ENCODE assay signal across 11 cellular contexts in genomic region chr17:80751460-80752368, GRCh38.
DNase-seq lines count a peak whose midpoint lies in the region; ATAC-seq and TF ChIP-seq lines count a peak whose summit lies in the region.
"Had no signal": no experiment of that assay in that cellular context is flagged by ENCODE, and none has a peak within 500 bp of the region (broad histone marks: within the 10 kb centered on the region; RNA-seq: fewer than 3 reads in every experiment).

No MANE protein-coding gene starts in this region.

- H3K9me3 Mint-ChIP-seq in activated CD4-positive, alpha-beta T cell treated with anti-CD3 and anti-CD28 coated beads for 36 hours (ENCODE audit: low read depth) = no peaks in the 10 kb centered on the region

- TF ChIP-seq CTCF in transverse colon (IDR thresholded peaks at IDR 0.05) = no peak
- TF ChIP-seq CTCF in heart right ventricle (IDR thresholded peaks at IDR 0.05) = no peak
- no peak for TF ChIP-seq CTCF in GM20000 (IDR thresholded peaks at IDR 0.05; ENCODE audit: extremely low read depth, missing control alignments)

- H3K9me3 ChIP-seq in transverse colon (no peaks in the 10 kb centered on the region), heart right ventricle (no peaks in the 10 kb centered on the region)

- H3K4me3 Mint-ChIP-seq in activated CD4-positive, alpha-beta T cell treated with anti-CD3 and anti-CD28 coated beads for 36 hours = peak overlapping the region; percentile 24
- H3K4me3 Mint-ChIP-seq: B cell had no signal

- 80 to 81% methylated on average over 12 to 20 of the region's 20 CpGs for WGBS in transverse colon (ENCODE audit: low coverage in 1 of 2), 2 donors
- 81 to 85% methylated on average over 20 of the region's 20 CpGs for WGBS in heart right ventricle, 2 donors

- CTCF ChIA-PET in activated CD4-positive, alpha-beta T cell treated with anti-CD3 and anti-CD28 coated beads for 36 hours (lab: Charles Lee) = interaction anchor here (0.6 to 1.2 kb wide), 5 partner anchors 10 to 241 kb away, joined by 3 to 4 read pairs (median 3); no protein-coding TSS in a partner anchor

- no peak overlapping the region for H3K4me3 ChIP-seq in transverse colon
- H3K4me3 ChIP-seq in heart right ventricle = no peak overlapping the region

- H3K36me3 ChIP-seq in transverse colon = peaks cover 0 to 10% (median 0%) of the 10 kb centered on the region in 4 donors
- peaks cover 0 to 29% (median 10%) of the 10 kb centered on the region in 9 donors for H3K36me3 ChIP-seq in heart right ventricle

- peak overlapping the region; percentile 81 for H3K27ac Mint-ChIP-seq in activated CD4-positive, alpha-beta T cell treated with anti-CD3 and anti-CD28 coated beads for 36 hours
- H3K27ac Mint-ChIP-seq: B cell had no signal

- H3K27me3 Mint-ChIP-seq in activated CD4-positive, alpha-beta T cell treated with anti-CD3 and anti-CD28 coated beads for 36 hours = no peaks in the 10 kb centered on the region
- H3K27me3 Mint-ChIP-seq: B cell had no signal

- in situ Hi-C loops in transverse colon (cut with MboI; ENCODE audit: low pct_ligation_motif_present in 1 of 4, low pct_unique_long_range_greater_than_20kb in 1 of 4, low sequenced_read_pairs in 3 of 4) = no loop called here

- POLR2A ChIA-PET in activated CD4-positive, alpha-beta T cell treated with anti-CD3 and anti-CD28 coated beads for 36 hours (lab: Charles Lee) = no interaction called here

- peaks cover 39% of the 10 kb centered on the region for H3K36me3 Mint-ChIP-seq in activated CD4-positive, alpha-beta T cell treated with anti-CD3 and anti-CD28 coated beads for 36 hours (ENCODE audit: low read depth)

- no peaks in the 10 kb centered on the region for H3K27me3 ChIP-seq in transverse colon
- H3K27me3 ChIP-seq in heart right ventricle = no peaks in the 10 kb centered on the region

- no peak for ATAC-seq in activated CD4-positive, alpha-beta T cell treated with anti-CD3 and anti-CD28 coated beads for 36 hours
- ATAC-seq in heart right ventricle (no peak), GM21381 (IDR thresholded peaks at IDR 0.05; ENCODE audit: unreplicated experiment) (no peak)
- ATAC-seq: Panc1 had no signal

- no peak for TF ChIP-seq EP300 in transverse colon (IDR thresholded peaks at IDR 0.05; ENCODE audit: low read depth)

- H3K4me1 ChIP-seq in transverse colon = peaks cover 0 to 19% (median 3%) of the 10 kb centered on the region in 4 donors
- H3K4me1 ChIP-seq in heart right ventricle = peaks cover 0 to 11% (median 0%) of the 10 kb centered on the region in 9 donors

- TF ChIP-seq POLR2A in transverse colon (IDR thresholded peaks at IDR 0.05) = no peak

- intact Hi-C loops in activated CD4-positive, alpha-beta T cell treated with anti-CD3 and anti-CD28 coated beads for 36 hours (cut with DNase I, micrococcal nuclease) = no loop called here
- intact Hi-C loops in transverse colon (cut with DNase I; ENCODE audit: low total_unique reads) = no loop called here
- intact Hi-C loops in heart right ventricle (cut with DNase I) = no loop called here

- DNase-seq in activated CD4-positive, alpha-beta T cell treated with anti-CD3 and anti-CD28 coated beads for 36 hours = no peak
- no peak for DNase-seq in activated CD4-positive, alpha-beta T cell treated with anti-CD3 and anti-CD28 coated beads, Interleukin-2, amount 50 U/mL, for 4 hours
- DNase-seq in medulla oblongata (ENCODE audit: extremely low spot score) (peak; percentile 57), transverse colon (peak; percentile 39), heart right ventricle (no peak), GM20000 (ENCODE audit: low spot score) (no peak)
- DNase-seq: activated gamma-delta T cell treated with Interleukin-2 at 50 U/mL for 16 hours had no signal

- H3K27ac ChIP-seq in angular gyrus (ENCODE audit: low read depth, low read length) (peak overlapping the region; percentile 95), transverse colon (peak overlapping the region; percentile 25 to 76 (median 55)), heart right ventricle (no peak overlapping the region)

- H3K4me1 Mint-ChIP-seq in activated CD4-positive, alpha-beta T cell treated with anti-CD3 and anti-CD28 coated beads for 36 hours = peaks cover 60% of the 10 kb centered on the region

Comparison
In these comparisons a context has a peak if more than half of its experiments do, and no peak if none do; other contexts are left out.
1. DNase-seq: peak in medulla oblongata (single experiment) and transverse colon (single experiment); none in activated CD4-positive, alpha-beta T cell treated with anti-CD3 and anti-CD28 coated beads for 36 hours (single experiment), activated CD4-positive, alpha-beta T cell treated with anti-CD3 and anti-CD28 coated beads, Interleukin-2, amount 50 U/mL, for 4 hours (0 of 2), heart right ventricle (0 of 2) and GM20000 (single experiment).
2. H3K27ac ChIP-seq: peak in angular gyrus (single experiment) and transverse colon (4 of 4); none in heart right ventricle (0 of 10).